Comparison of ENCODE assay signal across 11 cellular contexts in genomic region chrX:48584698-48585097, GRCh38.
"Had no signal": no experiment of that assay in that cellular context is flagged by ENCODE, and none has a peak within 500 bp of the region (broad histone marks: within the 10 kb centered on the region; RNA-seq: fewer than 3 reads in every experiment).

No MANE protein-coding gene starts in this region.

- H3K27ac Mint-ChIP-seq: GM23338, H9, HFFc6, IgD-negative memory B cell had no signal

- FAIRE-seq: H1, H54, HepG2 had no signal

- H3K4me2 ChIP-seq: GM23338 had no signal

- H3K4me3 ChIP-seq: GM23338 had no signal

- H3K4me1 Mint-ChIP-seq: GM23338, H9 had no signal

- H3K27ac ChIP-seq: HL-60 had no signal

- H2AFZ ChIP-seq: GM23338 had no signal

- ATAC-seq: GM23338, HepG2 had no signal

- H3K36me3 Mint-ChIP-seq: IgD-negative memory B cell had no signal

- H3K4me3 Mint-ChIP-seq: GM23338, H9, HFFc6, IgD-negative memory B cell had no signal

- H3K27me3 Mint-ChIP-seq: IgD-negative memory B cell had no signal

- H3K9me3 Mint-ChIP-seq: GM23338, HFFc6 had no signal

- DNase-seq: H9, HCEC 1CT, HFFc6, Kasumi-1, KG1 had no signal
